Comparison of ENCODE assay signal across 2 cellular contexts in genomic region chr6:3457710-3458605, GRCh38.
TF ChIP-seq lines count a peak whose summit lies in the region.

No MANE protein-coding gene starts in this region.

TF ChIP-seq in HEK293T, 16 proteins besides CTCF, POLR2A, EP300 and RAD21 (continued from another document):
- TF ChIP-seq FOXA1 (IDR thresholded peaks at IDR 0.05), result no peak
- TF ChIP-seq NFRKB (IDR thresholded peaks at IDR 0.05), result no peak
- no peak; the same call in 1 of the 2 replicates for TF ChIP-seq L3MBTL2 (conservative IDR thresholded peaks at IDR 0.05)
- TF ChIP-seq SUZ12 (IDR thresholded peaks at IDR 0.05), result no peak

TF ChIP-seq in K562, 482 proteins besides CTCF, POLR2A, EP300 and RAD21 (continued from another document):
- TF ChIP-seq ZNF398 (CRISPR knock-in tag; IDR thresholded peaks at IDR 0.05) (no peak), CBX2 (IDR thresholded peaks at IDR 0.05; ENCODE audit: insufficient read depth, low read length, poor library complexity, severe bottlenecking) (no peak), ZNF695 (CRISPR knock-in tag; IDR thresholded peaks at IDR 0.05) (no peak), TAF9B (IDR thresholded peaks at IDR 0.05; ENCODE audit: partially characterized antibody) (no peak), SP1 (CRISPR knock-in tag; IDR thresholded peaks at IDR 0.05) (no peak), HCFC1 (IDR thresholded peaks at IDR 0.05; ENCODE audit: low read depth, low read length) (no peak), ZNF668 (CRISPR knock-in tag; IDR thresholded peaks at IDR 0.05) (no peak), CHD4 (IDR thresholded peaks at IDR 0.05; ENCODE audit: insufficient read depth, insufficient replicate concordance, low read depth, low read length, poor library complexity, severe bottlenecking) (no peak), IRF2 (CRISPR knock-in tag; IDR thresholded peaks at IDR 0.05) (no peak), POLR3G (IDR thresholded peaks at IDR 0.05; ENCODE audit: extremely low read depth, insufficient read length, insufficient replicate concordance) (no peak), MLX (CRISPR knock-in tag; conservative IDR thresholded peaks at IDR 0.05) (no peak), HNRNPLL (IDR thresholded peaks at IDR 0.05; ENCODE audit: low read depth, low read length, poor library complexity, severe bottlenecking) (no peak), STAG1 (CRISPR knock-in tag; IDR thresholded peaks at IDR 0.05; ENCODE audit: borderline replicate concordance) (no peak), ZNF253 (CRISPR knock-in tag; conservative IDR thresholded peaks at IDR 0.05) (no peak), ZNF384 (IDR thresholded peaks at IDR 0.05; ENCODE audit: low read depth, low read length) (no peak), E2F6 (IDR thresholded peaks at IDR 0.05; ENCODE audit: borderline replicate concordance in 1 of 2, extremely low read depth in 1 of 2, insufficient read depth in 1 of 2, insufficient read length in 1 of 2, low read depth in 1 of 2, low read length in 1 of 2, poor library complexity in 1 of 2, severe bottlenecking in 1 of 2) (no peak), CREM (IDR thresholded peaks at IDR 0.05; ENCODE audit: low read depth) (no peak), PTTG1 (tag; IDR thresholded peaks at IDR 0.05; ENCODE audit: low read depth) (no peak), PRMT5 (CRISPR knock-in tag; IDR thresholded peaks at IDR 0.05) (no peak), MCM5 (IDR thresholded peaks at IDR 0.05; ENCODE audit: low read depth) (no peak), ETV1 (tag; conservative IDR thresholded peaks at IDR 0.05; ENCODE audit: low read depth) (0 out of 2 replicates have a peak, but pooled peaks have one; percentile 12), E2F4 (CRISPR knock-in tag; IDR thresholded peaks at IDR 0.05; ENCODE audit: low read depth) (no peak), FOXM1 (IDR thresholded peaks at IDR 0.05; ENCODE audit: low read depth) (no peak), FOXM1 (CRISPR knock-in tag; IDR thresholded peaks at IDR 0.05; ENCODE audit: low read depth) (no peak), CBX1 (IDR thresholded peaks at IDR 0.05; ENCODE audit: low read depth) (0 out of 2 replicates have a peak, but pooled peaks have one; percentile 3), HIVEP1 (CRISPR knock-in tag; IDR thresholded peaks at IDR 0.05) (no peak), RBM34 (IDR thresholded peaks at IDR 0.05; ENCODE audit: borderline replicate concordance, insufficient read depth, low read length) (no peak), ATF4 (CRISPR knock-in tag; IDR thresholded peaks at IDR 0.05) (no peak), HDAC6 (IDR thresholded peaks at IDR 0.05; ENCODE audit: low read depth, low read length) (no peak), BHLHE40 (IDR thresholded peaks at IDR 0.05; ENCODE audit: low read length) (no peak), CREB3 (tag; conservative IDR thresholded peaks at IDR 0.05; ENCODE audit: low read depth) (no peak), NBN (IDR thresholded peaks at IDR 0.05; ENCODE audit: low read depth) (no peak), RAD51 (IDR thresholded peaks at IDR 0.05; ENCODE audit: borderline replicate concordance, low read depth) (no peak), MAFG (tag; conservative IDR thresholded peaks at IDR 0.05) (no peak), NFE2 (IDR thresholded peaks at IDR 0.05; ENCODE audit: low read depth) (no peak), NRF1 (conservative IDR thresholded peaks at IDR 0.05 in 1 of 2, IDR thresholded peaks at IDR 0.05 in 1 of 2) (0 out of 4 replicates have a peak, but pooled peaks of 1 of the 2 experiments have one; percentile 33)
